In genomic region chr14:49106721-49107689, GRCh38 we compare ENCODE assay signal across 32 cellular contexts.
DNase-seq lines count a peak whose midpoint lies in the region; ATAC-seq and TF ChIP-seq lines count a peak whose summit lies in the region.
"Had no signal": no experiment of that assay in that cellular context is flagged by ENCODE, and none has a peak within 500 bp of the region (broad histone marks: within the 10 kb centered on the region; RNA-seq: fewer than 3 reads in every experiment).

No MANE protein-coding gene starts in this region.

- H3K36me3 ChIP-seq in GM23248 (ENCODE audit: low read depth), result no peaks in the 10 kb centered on the region
- H3K36me3 ChIP-seq in mesodermal cell (ENCODE audit: control insufficient read depth, insufficient read depth, low read length), result no peaks in the 10 kb centered on the region
- H3K36me3 ChIP-seq in naive thymus-derived CD4-positive, alpha-beta T cell (ENCODE audit: control insufficient read depth in 2 of 3, insufficient read depth in 3 of 3, low read length in 3 of 3), result no peaks in the 10 kb centered on the region
- H3K36me3 ChIP-seq in HAP-1 (replicated peaks), result no peaks in the 10 kb centered on the region
- H3K36me3 ChIP-seq: BE2C, Peyer's patch, prostate gland, sigmoid colon, SJSA1, transverse colon had no signal

- H3K27me3 ChIP-seq in GM23248 (replicated peaks; ENCODE audit: insufficient read depth) (no peaks in the 10 kb centered on the region), HAP-1 (ENCODE audit: low read depth) (no peaks in the 10 kb centered on the region)
- H3K27me3 ChIP-seq in naive thymus-derived CD4-positive, alpha-beta T cell (ENCODE audit: control insufficient read depth in 2 of 2, insufficient read depth in 2 of 2, low read length in 2 of 2), result no peaks in the 10 kb centered on the region
- H3K27me3 ChIP-seq: BE2C, foreskin keratinocyte, Peyer's patch, sigmoid colon, SJSA1, transverse colon had no signal

- peak; percentile 19 for DNase-seq in GM23248
- DNase-seq in RKO (ENCODE audit: low spot score), result peak; percentile 53
- DNase-seq in fibroblast of mammary gland (ENCODE audit: low read depth), result peak; percentile 2
- no peak for DNase-seq in GDM1 (lab: John Stamatoyannopoulos, UW)
- no peak for DNase-seq in naive thymus-derived CD4-positive, alpha-beta T cell
- no peak for DNase-seq in HAP-1 (ENCODE audit: low spot score in 2 of 2)
- DNase-seq: ACHN; activated CD4-positive, alpha-beta T cell treated with anti-CD3 and anti-CD28 coated beads for 48 hours; activated naive CD4-positive, alpha-beta T cell treated with anti-CD3 and anti-CD28 coated beads, Interleukin-2, amount 50 U/mL, for 16 hours; BE2C; CD8-positive, alpha-beta T cell; dermis blood vessel endothelial cell; foreskin keratinocyte; H7; left colon; MV-4-11; NCI-H1436 treated with DMSO at 0.1 percent for 48 hours; NCI-H2107; NCI-H748 treated with DMSO at 0.1 percent for 48 hours; nucleus accumbens; Peyer's patch; sigmoid colon; stimulated activated CD4-positive, alpha-beta T cell treated with anti-CD3 and anti-CD28 coated beads, Interleukin-4, amount 100 ng/mL, for 24 hours; T1000; transverse colon had no signal

- no peak overlapping the region for H3K4me2 ChIP-seq in GM23248 (ENCODE audit: unreplicated experiment)

- no peaks in the 10 kb centered on the region for H3K27me3 Mint-ChIP-seq in naive thymus-derived CD4-positive, alpha-beta T cell
- H3K27me3 Mint-ChIP-seq: activated T-helper 17 cell treated with anti-CD3 and anti-CD28 coated beads, Interleukin-2, amount 50 U/mL, for 72 hours; central memory CD8-positive, alpha-beta T cell had no signal

- intact Hi-C loops in naive thymus-derived CD4-positive, alpha-beta T cell (cut with micrococcal nuclease), result no loop called here

- no peaks in the 10 kb centered on the region for H3K36me3 Mint-ChIP-seq in naive thymus-derived CD4-positive, alpha-beta T cell
- H3K36me3 Mint-ChIP-seq: CD8-positive, alpha-beta T cell had no signal

- H3K4me3 ChIP-seq in GM23248 (no peak overlapping the region), fibroblast of mammary gland (ENCODE audit: control insufficient read depth, low read depth, low read length) (no peak overlapping the region), mesodermal cell (ENCODE audit: extremely low read depth, insufficient read depth, low read length, poor library complexity, severe bottlenecking) (no peak overlapping the region), HAP-1 (no peak overlapping the region)
- H3K4me3 ChIP-seq in naive thymus-derived CD4-positive, alpha-beta T cell (ENCODE audit: low read length), result no peak overlapping the region
- H3K4me3 ChIP-seq: Peyer's patch, prostate gland, sigmoid colon, SJSA1, transverse colon had no signal

- no peak for TF ChIP-seq CTCF in fibroblast of mammary gland (conservative IDR thresholded peaks at IDR 0.05; ENCODE audit: control insufficient read depth, insufficient read depth, low read depth, low read length)

- H3K9ac ChIP-seq in GM23248, result no peak overlapping the region

- WGBS in GM23248 (ENCODE audit: low coverage in 1 of 2, low lambda C conversion rate in 2 of 2, missing lambda C conversion rate in 2 of 2), 2 experiments, result 12 to 14% methylated on average over 8 of the region's 8 CpGs
- 33 to 69% methylated on average over 3 to 5 of the region's 8 CpGs for WGBS in mesodermal cell (ENCODE audit: insufficient coverage in 2 of 2), 2 experiments

- no peaks in the 10 kb centered on the region for H3F3A ChIP-seq in GM23248 (ENCODE audit: insufficient read depth)

- H3K9me3 Mint-ChIP-seq in naive thymus-derived CD4-positive, alpha-beta T cell, result peaks cover 0 to 6% (median 3%) of the 10 kb centered on the region in 11 donors

- H3K27ac ChIP-seq in GM23248 (no peak overlapping the region), mesodermal cell (ENCODE audit: low read depth, low read length, severe bottlenecking) (peak overlapping the region; percentile 90)
- H3K27ac ChIP-seq in naive thymus-derived CD4-positive, alpha-beta T cell (ENCODE audit: low read depth, low read length), result no peak overlapping the region
- H3K27ac ChIP-seq: foreskin keratinocyte, Peyer's patch, prostate gland, sigmoid colon, SJSA1, transverse colon had no signal

- no peaks in the 10 kb centered on the region for H4K20me1 ChIP-seq in GM23248 (ENCODE audit: insufficient read depth)

- H3K4me1 Mint-ChIP-seq in naive thymus-derived CD4-positive, alpha-beta T cell, result no peaks in the 10 kb centered on the region
- H3K4me1 Mint-ChIP-seq: activated T-helper 17 cell treated with anti-CD3 and anti-CD28 coated beads, Interleukin-2, amount 50 U/mL, for 72 hours; central memory CD8-positive, alpha-beta T cell had no signal

- POLR2A ChIA-PET in naive thymus-derived CD4-positive, alpha-beta T cell (lab: Charles Lee), result interaction anchor here (0.5 kb wide), 1 partner anchor 11 kb away, joined by 4 read pairs; no protein-coding TSS in a partner anchor

- no peak overlapping the region for H3K27ac Mint-ChIP-seq in naive thymus-derived CD4-positive, alpha-beta T cell
- H3K27ac Mint-ChIP-seq: activated T-helper 17 cell treated with anti-CD3 and anti-CD28 coated beads, Interleukin-2, amount 50 U/mL, for 72 hours; CD8-positive, alpha-beta T cell had no signal

- H3K79me2 ChIP-seq in GM23248 (ENCODE audit: insufficient read depth), result no peaks in the 10 kb centered on the region

- no peaks in the 10 kb centered on the region for H3K9me2 ChIP-seq in GM23248 (ENCODE audit: insufficient read depth)

- H2AFZ ChIP-seq in GM23248, result no peak overlapping the region

- CTCF ChIA-PET in naive thymus-derived CD4-positive, alpha-beta T cell (lab: Charles Lee), result no interaction called here

- H3K4me3 Mint-ChIP-seq in naive thymus-derived CD4-positive, alpha-beta T cell, result no peak overlapping the region
- H3K4me3 Mint-ChIP-seq: activated T-helper 17 cell treated with anti-CD3 and anti-CD28 coated beads, Interleukin-2, amount 50 U/mL, for 72 hours; CD8-positive, alpha-beta T cell; central memory CD8-positive, alpha-beta T cell had no signal

- ATAC-seq in naive thymus-derived CD4-positive, alpha-beta T cell, result no peak
- ATAC-seq in GM19324 (IDR thresholded peaks at IDR 0.05; ENCODE audit: low FRiP score, unreplicated experiment), result no peak
- ATAC-seq: activated T-helper 17 cell treated with anti-CD3 and anti-CD28 coated beads, Interleukin-2, amount 50 U/mL, for 72 hours; CD8-positive, alpha-beta T cell; esophagus mucosa; foreskin keratinocyte; left colon had no signal

- H3K9me3 ChIP-seq in GM23248 (ENCODE audit: low read depth), result no peaks in the 10 kb centered on the region
- no peaks in the 10 kb centered on the region for H3K9me3 ChIP-seq in mesodermal cell (ENCODE audit: control insufficient read depth, low read length)
- no peaks in the 10 kb centered on the region for H3K9me3 ChIP-seq in naive thymus-derived CD4-positive, alpha-beta T cell (ENCODE audit: control insufficient read depth in 2 of 3, low read length in 3 of 3)
- H3K9me3 ChIP-seq in HAP-1, result no peaks in the 10 kb centered on the region
- H3K9me3 ChIP-seq: BE2C, Peyer's patch, prostate gland, sigmoid colon, SJSA1, transverse colon had no signal

- in situ Hi-C loops in GM23248 (cut with MboI), result no loop called here
- in situ Hi-C loops in HAP-1 (cut with MboI; ENCODE audit: low sequenced_read_pairs), result no loop called here

- H3K4me1 ChIP-seq in GM23248 (ENCODE audit: insufficient read depth), result no peaks in the 10 kb centered on the region
- H3K4me1 ChIP-seq in mesodermal cell (ENCODE audit: control insufficient read depth, insufficient read depth, low read length, poor library complexity, severe bottlenecking), result peaks cover 25% of the 10 kb centered on the region
- H3K4me1 ChIP-seq in naive thymus-derived CD4-positive, alpha-beta T cell (ENCODE audit: control insufficient read depth in 2 of 2, insufficient read depth in 2 of 2, low read length in 2 of 2), result no peaks in the 10 kb centered on the region
- H3K4me1 ChIP-seq in HAP-1, result peaks cover 4% of the 10 kb centered on the region; the same call in 1 of the 2 replicates
- H3K4me1 ChIP-seq: BE2C, foreskin keratinocyte, Peyer's patch, prostate gland, sigmoid colon, SJSA1, transverse colon had no signal

Comparison
In these comparisons a context has a peak if more than half of its experiments do, and no peak if none do; other contexts are left out.
1. DNase-seq: peak in GM23248 (single experiment), RKO (single experiment) and fibroblast of mammary gland (single experiment); none in GDM1 (single experiment), naive thymus-derived CD4-positive, alpha-beta T cell (0 of 9) and HAP-1 (0 of 2).